In genomic region chr19:2428027-2428690, GRCh38 we compare ENCODE assay signal across 9 cellular contexts. TPM values are rescaled to one million over a fixed set of nuclear protein-coding genes. Genes with fewer than 3 reads are reported as not detected.
DNase-seq lines count a peak whose midpoint lies in the region; ATAC-seq, FAIRE-seq and TF ChIP-seq lines count a peak whose summit lies in the region.
"Had no signal": no experiment of that assay in that cellular context is flagged by ENCODE, and none has a peak within 500 bp of the region (broad histone marks: within the 10 kb centered on the region; RNA-seq: fewer than 3 reads in every experiment).

No MANE protein-coding gene starts in this region.

- no peak for TF ChIP-seq EP300 in H1 (IDR thresholded peaks at IDR 0.05; ENCODE audit: borderline replicate concordance in 1 of 2, low read depth in 2 of 2, low read length in 2 of 2)

- peak overlapping the region in 3 of 4 experiments; percentile 65 to 99 (median 98); a peak in 6 of 7 replicates for H3K9ac ChIP-seq in H1 (replicated peaks in 1 of 4; ENCODE audit: extremely low read depth in 1 of 4, low read depth in 3 of 4, low read length in 3 of 4)

- 48% methylated on average over 28 of the region's 29 CpGs; no CpG with 5 or more reads in 1 of the 2 experiments for WGBS in H1 (ENCODE audit: extremely low coverage in 1 of 2, insufficient coverage in 1 of 2, insufficient read length in 1 of 2, insufficient replicate concordance in 2 of 2, low coverage in 1 of 2, low lambda C conversion rate in 2 of 2, missing lambda C conversion rate in 1 of 2), 2 experiments

- H2AFZ ChIP-seq in PC-9 (no peak overlapping the region), H1 (ENCODE audit: low read length) (no peak overlapping the region)

- H3K23ac ChIP-seq in H1 (ENCODE audit: insufficient read length): no peak overlapping the region

- no peaks in the 10 kb centered on the region for H3K9me3 ChIP-seq in PC-9 (ENCODE audit: insufficient read depth, low read depth)
- H3K9me3 ChIP-seq in H1 (ENCODE audit: insufficient read depth in 2 of 2, low read depth in 1 of 2, low read length in 1 of 2): no peaks in the 10 kb centered on the region
- no peaks in the 10 kb centered on the region for H3K9me3 ChIP-seq in mononuclear cell (ENCODE audit: low read depth, low read length)

- peak overlapping the region; percentile 95; the same call in 1 of the 2 replicates for H3K4me3 ChIP-seq in PC-9
- H3K4me3 ChIP-seq in H1 (ENCODE audit: extremely low read depth in 1 of 4, insufficient read depth in 2 of 4, low read depth in 3 of 4, low read length in 4 of 4): peak overlapping the region; percentile 77 to 93 (median 87)
- H3K4me3 ChIP-seq in mononuclear cell (ENCODE audit: low read length): peak overlapping the region; percentile 63

- H3K79me2 ChIP-seq in PC-9 (ENCODE audit: low read depth) (peaks cover 20% of the 10 kb centered on the region), H1 (ENCODE audit: control insufficient read depth in 1 of 2, insufficient read depth in 2 of 2, low read length in 2 of 2) (peaks cover 2 to 16% of the 10 kb centered on the region in 2 experiments; a peak in 3 of 4 replicates)

- no peak overlapping the region for H2AK5ac ChIP-seq in H1 (ENCODE audit: low read depth, low read length)

- no peak for TF ChIP-seq POLR2A in H1 (IDR thresholded peaks at IDR 0.05; ENCODE audit: control extremely low read depth in 1 of 2, low read depth in 2 of 2, low read length in 2 of 2)

- H2BK12ac ChIP-seq in H1 (ENCODE audit: low read depth, low read length): peak overlapping the region; percentile 6; the same call in 1 of the 2 replicates

- no peaks in the 10 kb centered on the region for H3K27me3 ChIP-seq in PC-9 (ENCODE audit: insufficient read depth, low read depth)
- H3K27me3 ChIP-seq in H1 (replicated peaks in 1 of 4; ENCODE audit: control insufficient read depth in 3 of 4, extremely low read depth in 1 of 4, insufficient read depth in 3 of 4, low read length in 3 of 4): no peaks in the 10 kb centered on the region
- H3K27me3 ChIP-seq in mononuclear cell (ENCODE audit: insufficient read depth, low read length): no peaks in the 10 kb centered on the region

- H3K18ac ChIP-seq in H1 (ENCODE audit: extremely low read depth, low read length): peak overlapping the region; percentile 52; the same call in 1 of the 2 replicates

- TF ChIP-seq CTCF in PC-9 (conservative IDR thresholded peaks at IDR 0.05): no peak
- no peak for TF ChIP-seq CTCF in H1 (IDR thresholded peaks at IDR 0.05; ENCODE audit: control extremely low read depth in 1 of 3, insufficient read depth in 1 of 3, low read depth in 1 of 3, low read length in 3 of 3)

- no peak overlapping the region for H2BK120ac ChIP-seq in H1 (replicated peaks; ENCODE audit: low read depth, low read length)

- CTCF ChIA-PET in PC-9 (lab: Charles Lee): interaction anchor here (0.5 to 0.6 kb wide), 3 partner anchors 26 to 48 kb away, joined by 3 read pairs; partner anchors contain the start of gene LMNB2
- CTCF ChIA-PET in H1 (lab: Charles Lee; ENCODE audit: partially characterized antibody): interaction anchor here (0.7 to 1.6 kb wide), 7 partner anchors 21 to 482 kb away, joined by 3 to 4 read pairs (median 3); no protein-coding TSS in a partner anchor

- peak overlapping the region; percentile 91 for H4K8ac ChIP-seq in H1 (ENCODE audit: extremely low read depth, insufficient read depth, low read length)

- H2BK5ac ChIP-seq in H1 (ENCODE audit: low read depth, low read length): peak overlapping the region; percentile 100; the same call in 1 of the 2 replicates

- ATAC-seq in HG02938 (IDR thresholded peaks at IDR 0.05; ENCODE audit: unreplicated experiment) (no peak), HG02798 (IDR thresholded peaks at IDR 0.05; ENCODE audit: poor library complexity, unreplicated experiment) (no peak)

- no peak for TF ChIP-seq RAD21 in H1 (IDR thresholded peaks at IDR 0.05 in 1 of 2, conservative IDR thresholded peaks at IDR 0.05 in 1 of 2; ENCODE audit: low read depth in 2 of 2, low read length in 2 of 2)

- H3K56ac ChIP-seq in H1 (replicated peaks; ENCODE audit: insufficient read length, low read depth, low read length): no peak overlapping the region

- intact Hi-C loops in PC-9 (cut with micrococcal nuclease; ENCODE audit: unreplicated experiment): no loop called here

- H3K4ac ChIP-seq in H1 (replicated peaks; ENCODE audit: insufficient read length, low read depth, low read length): peak overlapping the region; percentile 8

- no peak overlapping the region for H2BK20ac ChIP-seq in H1 (ENCODE audit: low read length)

- peak overlapping the region; percentile 88 for H3K4me2 ChIP-seq in PC-9
- H3K4me2 ChIP-seq in H1 (ENCODE audit: insufficient read depth in 1 of 2, low read depth in 2 of 2, low read length in 2 of 2): peak overlapping the region; percentile 84 to 94

- POLR2A ChIA-PET in PC-9 (lab: Charles Lee; ENCODE audit: unreplicated experiment) (interaction anchor here (0.7 to 1.1 kb wide), 2 partner anchors 32 to 267 kb away, joined by 4 to 6 read pairs; no protein-coding TSS in a partner anchor), H1 (lab: Charles Lee; ENCODE audit: partially characterized antibody) (interaction anchor here (0.6 to 8.2 kb wide), 32 partner anchors 10 to 1646 kb away, joined by 3 to 84 read pairs (median 4); partner anchors contain the start of genes GADD45B, LMNB2, LSM7 and SGTA)

- DNase-seq in DMS 273 (lab: John Stamatoyannopoulos, UW; ENCODE audit: unreplicated experiment): peak; percentile 72
- no peak for DNase-seq in DMS 273 treated with DMSO at 0.1 percent for 48 hours (lab: John Stamatoyannopoulos, UW)
- no peak for DNase-seq in PC-9
- DNase-seq in H1 (ENCODE audit: low read depth in 1 of 2, low spot score in 2 of 2): peak in 1 of 2 experiments; percentile 71
- no peak for DNase-seq in epidermal melanocyte (ENCODE audit: insufficient read length, low spot score)

- FAIRE-seq in H1 (lab: Jason Lieb, UNC): no peak
- FAIRE-seq: A204.1 had no signal

- no peak overlapping the region for H3K14ac ChIP-seq in H1 (ENCODE audit: insufficient read length)

- H2BK15ac ChIP-seq in H1 (ENCODE audit: low read length): no peak overlapping the region

- BruUV-seq in PC-9 (replicated peaks; lab: Mats Ljungman, UMichigan): no TSS peak

- H4K20me1 ChIP-seq in PC-9 (ENCODE audit: insufficient read depth) (peaks cover 12% of the 10 kb centered on the region), H1 (replicated peaks in 1 of 2; ENCODE audit: control insufficient read depth in 1 of 2, insufficient read depth in 2 of 2, low read length in 2 of 2) (peaks cover 10 to 16% of the 10 kb centered on the region in 2 experiments)

- H3K4me1 ChIP-seq in PC-9 (replicated peaks; ENCODE audit: insufficient read depth): 0 out of 2 replicates have a peak, but pooled peaks cover 5% of the 10 kb centered on the region
- H3K4me1 ChIP-seq in H1 (replicated peaks in 1 of 4; ENCODE audit: control insufficient read depth in 3 of 4, insufficient read depth in 4 of 4, low read length in 3 of 4): peaks cover 0 to 18% (median 13%) of the 10 kb centered on the region in 4 experiments; a peak in 5 of 7 replicates
- peaks cover 21% of the 10 kb centered on the region for H3K4me1 ChIP-seq in mononuclear cell (ENCODE audit: insufficient read depth, low read length)

- H3K79me1 ChIP-seq in H1 (ENCODE audit: low read depth, low read length): peaks cover 13% of the 10 kb centered on the region

- no peak overlapping the region for H4K5ac ChIP-seq in H1 (ENCODE audit: insufficient read length, low read depth, low read length)

- peaks cover 13% of the 10 kb centered on the region; the same call in 1 of the 2 replicates for H3K23me2 ChIP-seq in H1 (ENCODE audit: low read depth, low read length)

- H3K27ac ChIP-seq in PC-9: peak overlapping the region; percentile 71
- H3K27ac ChIP-seq in H1 (ENCODE audit: low read depth, low read length): peak overlapping the region; percentile 99

- peaks cover 12% of the 10 kb centered on the region for H3F3A ChIP-seq in PC-9 (ENCODE audit: insufficient read depth, low read depth)

- no peaks in the 10 kb centered on the region for H3K36me3 ChIP-seq in PC-9 (ENCODE audit: low read depth)
- peaks cover 2 to 32% (median 16%) of the 10 kb centered on the region in 4 experiments; a peak in 7 of 8 replicates for H3K36me3 ChIP-seq in H1 (ENCODE audit: control insufficient read depth in 2 of 4, insufficient read depth in 4 of 4, low read length in 3 of 4)

- H3K9me2 ChIP-seq in PC-9 (ENCODE audit: insufficient read depth): no peaks in the 10 kb centered on the region

- H4K91ac ChIP-seq in H1 (replicated peaks; ENCODE audit: insufficient read length, low read length): no peak overlapping the region

RNA-seq across cellular contexts. Expression of gene TIMM13, which starts 0.8 kb away (rescaled TPM):
- total RNA-seq in PC-9 (2021) (80.0 and 81.9 TPM in 2 replicates), mononuclear cell (5.8 TPM)
- 275 and 277 TPM in 2 replicates for total RNA-seq in H1 (2021; fragmentation: NEBNext Ultra II Directional; extraction: Animal tissue kit (Norgen Biotek cat#: 25700))
- 270 and 410 TPM in 2 replicates for polyA plus RNA-seq in H1 (2011; rRNA removed)
- polyA plus RNA-seq in H1 (2011; cell fraction: cytosol; rRNA removed): 254 TPM
- polyA plus RNA-seq in H1 (2011; cell fraction: nucleus; rRNA removed): 186 TPM
- polyA plus RNA-seq in H1 (2012, experiment 1 of 2): 148 to 224 TPM (median 214 TPM) in 4 replicates
- 148 TPM for polyA plus RNA-seq in H1 (2012, experiment 2 of 2)
- polyA plus RNA-seq in H1 (2013, experiment 1 of 2): 160 TPM
- 179 TPM for polyA plus RNA-seq in H1 (2013, experiment 2 of 2)
- polyA minus RNA-seq in H1 (2011; rRNA and poly(A)+ RNA removed): 17.5 and 28.6 TPM in 2 replicates
- 87.3 TPM for polyA minus RNA-seq in H1 (2011; cell fraction: cytosol; rRNA and poly(A)+ RNA removed)
- polyA minus RNA-seq in H1 (2011; cell fraction: nucleus; rRNA and poly(A)+ RNA removed): 60.6 TPM

RNA-seq across cellular contexts. Expression of gene LMNB2, which starts 28.6 kb away (rescaled TPM):
- 109 and 114 TPM in 2 replicates for total RNA-seq in PC-9 (2021)
- total RNA-seq in H1 (2021; fragmentation: NEBNext Ultra II Directional; extraction: Animal tissue kit (Norgen Biotek cat#: 25700)): 177 and 179 TPM in 2 replicates
- polyA plus RNA-seq in H1 (2011; rRNA removed): 287 and 360 TPM in 2 replicates
- polyA plus RNA-seq in H1 (2011; cell fraction: cytosol; rRNA removed): 196 TPM
- polyA plus RNA-seq in H1 (2011; cell fraction: nucleus; rRNA removed): 187 TPM
- polyA plus RNA-seq in H1 (2012, experiment 1 of 2): 154 to 165 TPM (median 162 TPM) in 4 replicates
- polyA plus RNA-seq in H1 (2012, experiment 2 of 2): 174 TPM
- 97.9 TPM for polyA plus RNA-seq in H1 (2013, experiment 1 of 2)
- 98.3 TPM for polyA plus RNA-seq in H1 (2013, experiment 2 of 2)
- 105 and 122 TPM in 2 replicates for polyA minus RNA-seq in H1 (2011; rRNA and poly(A)+ RNA removed)
- 69.9 TPM for polyA minus RNA-seq in H1 (2011; cell fraction: cytosol; rRNA and poly(A)+ RNA removed)
- polyA minus RNA-seq in H1 (2011; cell fraction: nucleus; rRNA and poly(A)+ RNA removed): 36.0 TPM
- total RNA-seq in mononuclear cell: 6.7 TPM

RNA-seq across cellular contexts. Expression of gene GADD45B, which starts 47.8 kb away (rescaled TPM):
- total RNA-seq in PC-9 (2021) (24.7 and 35.5 TPM in 2 replicates), mononuclear cell (528 TPM)
- total RNA-seq in H1 (2021; fragmentation: NEBNext Ultra II Directional; extraction: Animal tissue kit (Norgen Biotek cat#: 25700)): 11.0 and 11.4 TPM in 2 replicates
- 7.4 and 12.1 TPM in 2 replicates for polyA plus RNA-seq in H1 (2011; rRNA removed)
- 12.6 TPM for polyA plus RNA-seq in H1 (2011; cell fraction: cytosol; rRNA removed)
- polyA plus RNA-seq in H1 (2011; cell fraction: nucleus; rRNA removed): 18.4 TPM
- 4.8 to 6.5 TPM (median 5.8 TPM) in 4 replicates for polyA plus RNA-seq in H1 (2012, experiment 1 of 2)
- 5.3 TPM for polyA plus RNA-seq in H1 (2012, experiment 2 of 2)
- polyA plus RNA-seq in H1 (2013, experiment 1 of 2): 7.8 TPM
- 8.5 TPM for polyA plus RNA-seq in H1 (2013, experiment 2 of 2)
- 7.5 and 8.3 TPM in 2 replicates for polyA minus RNA-seq in H1 (2011; rRNA and poly(A)+ RNA removed)
- polyA minus RNA-seq in H1 (2011; cell fraction: cytosol; rRNA and poly(A)+ RNA removed): 13.9 TPM
- polyA minus RNA-seq in H1 (2011; cell fraction: nucleus; rRNA and poly(A)+ RNA removed): 47.7 TPM

Comparison
In these comparisons a context has a peak if more than half of its experiments do, and no peak if none do; other contexts are left out.
1. RNA of gene TIMM13, which starts 0.8 kb away (total RNA-seq): 275 to 277 TPM in H1 and 80.0 to 81.9 TPM in PC-9; 5.8 TPM in mononuclear cell (single experiment); every median in the first group is over 10 times any median in the second.
2. RNA of gene LMNB2, which starts 28.6 kb away (total RNA-seq): 177 to 179 TPM in H1 and 109 to 114 TPM in PC-9; 6.7 TPM in mononuclear cell (single experiment); every median in the first group is over 10 times any median in the second.
3. RNA of gene GADD45B, which starts 47.8 kb away (total RNA-seq): 528 TPM in mononuclear cell (single experiment); 24.7 to 35.5 TPM in PC-9 and 11.0 to 11.4 TPM in H1; every median in the first group is over 10 times any median in the second.
4. Peak in every context shown above with its lines, with median percentiles within 50 percentile points of each other: H3K4me3 ChIP-seq.